Comparison of ENCODE assay signal across 8 cellular contexts in genomic region chr3:9951126-9951525, GRCh38. TPM values are rescaled to one million over a fixed set of nuclear protein-coding genes. Genes with fewer than 3 reads are reported as not detected.
A peak's percentile ranks its signal among the peaks of the same experiment; 100 is the strongest.
DNase-seq lines count a peak whose midpoint lies in the region; ATAC-seq and TF ChIP-seq lines count a peak whose summit lies in the region.

No MANE protein-coding gene starts in this region.

- ATAC-seq in HG02852 (IDR thresholded peaks at IDR 0.05; ENCODE audit: unreplicated experiment) (peak; percentile 41), left ventricle myocardium superior (no peak)

- intact Hi-C loops in activated T-helper 2 cell treated with anti-CD3 and anti-CD28 coated beads, Interferon-gamma antibody, Interleukin-2, Interleukin-4, amounts not matched to agents 10 μg/mL and 5 μg/mL and 100 μg/mL, durations not matched to agents 14 hours and 24 hours and 36 hours (cut with micrococcal nuclease): loop anchor here (5.0 kb wide), 1 partner anchor 109 kb away; the partner anchor contains the start of gene RPUSD3
- intact Hi-C loops in left ventricle myocardium superior (cut with micrococcal nuclease): no loop called here

- peak overlapping the region; percentile 87 for H3K4me3 Mint-ChIP-seq in T-helper 2 cell treated with Interferon-gamma antibody and Interleukin-4, amounts not matched to agents 5 μg/mL and 100 μg/mL, for 36 hours
- peak overlapping the region; percentile 87 for H3K4me3 Mint-ChIP-seq in activated T-helper 2 cell treated with anti-CD3 and anti-CD28 coated beads, Interferon-gamma antibody, Interleukin-2, Interleukin-4, amounts not matched to agents 10 μg/mL and 5 μg/mL and 100 μg/mL, durations not matched to agents 14 hours and 24 hours and 36 hours (ENCODE audit: low read depth)
- peak overlapping the region; percentile 76 for H3K4me3 Mint-ChIP-seq in osteocyte (ENCODE audit: unreplicated experiment)

- H3K4me1 Mint-ChIP-seq in T-helper 2 cell treated with Interferon-gamma antibody and Interleukin-4, amounts not matched to agents 5 μg/mL and 100 μg/mL, for 36 hours (ENCODE audit: low read depth): peaks cover 15% of the 10 kb centered on the region
- H3K4me1 Mint-ChIP-seq in activated T-helper 2 cell treated with anti-CD3 and anti-CD28 coated beads, Interferon-gamma antibody, Interleukin-2, Interleukin-4, amounts not matched to agents 10 μg/mL and 5 μg/mL and 100 μg/mL, durations not matched to agents 14 hours and 24 hours and 36 hours (ENCODE audit: low read depth): peaks cover 14% of the 10 kb centered on the region
- peaks cover 23% of the 10 kb centered on the region for H3K4me1 Mint-ChIP-seq in osteocyte (ENCODE audit: unreplicated experiment)

- peaks cover 2% of the 10 kb centered on the region for H3K36me3 Mint-ChIP-seq in T-helper 2 cell treated with Interferon-gamma antibody and Interleukin-4, amounts not matched to agents 5 μg/mL and 100 μg/mL, for 36 hours (ENCODE audit: low read depth)
- H3K36me3 Mint-ChIP-seq in activated T-helper 2 cell treated with anti-CD3 and anti-CD28 coated beads, Interferon-gamma antibody, Interleukin-2, Interleukin-4, amounts not matched to agents 10 μg/mL and 5 μg/mL and 100 μg/mL, durations not matched to agents 14 hours and 24 hours and 36 hours (ENCODE audit: low read depth): peaks cover 4% of the 10 kb centered on the region
- no peaks in the 10 kb centered on the region for H3K36me3 Mint-ChIP-seq in osteocyte (ENCODE audit: unreplicated experiment)

- no peak overlapping the region for H3K27ac Mint-ChIP-seq in T-helper 2 cell treated with Interferon-gamma antibody and Interleukin-4, amounts not matched to agents 5 μg/mL and 100 μg/mL, for 36 hours
- peak overlapping the region; percentile 68 for H3K27ac Mint-ChIP-seq in activated T-helper 2 cell treated with anti-CD3 and anti-CD28 coated beads, Interferon-gamma antibody, Interleukin-2, Interleukin-4, amounts not matched to agents 10 μg/mL and 5 μg/mL and 100 μg/mL, durations not matched to agents 14 hours and 24 hours and 36 hours
- H3K27ac Mint-ChIP-seq in osteocyte (ENCODE audit: unreplicated experiment): no peak overlapping the region

- no peaks in the 10 kb centered on the region for H3K9me3 Mint-ChIP-seq in T-helper 2 cell treated with Interferon-gamma antibody and Interleukin-4, amounts not matched to agents 5 μg/mL and 100 μg/mL, for 36 hours
- no peaks in the 10 kb centered on the region for H3K9me3 Mint-ChIP-seq in activated T-helper 2 cell treated with anti-CD3 and anti-CD28 coated beads, Interferon-gamma antibody, Interleukin-2, Interleukin-4, amounts not matched to agents 10 μg/mL and 5 μg/mL and 100 μg/mL, durations not matched to agents 14 hours and 24 hours and 36 hours
- no peaks in the 10 kb centered on the region for H3K9me3 Mint-ChIP-seq in osteocyte (ENCODE audit: unreplicated experiment)

- no peaks in the 10 kb centered on the region for H3K27me3 Mint-ChIP-seq in T-helper 2 cell treated with Interferon-gamma antibody and Interleukin-4, amounts not matched to agents 5 μg/mL and 100 μg/mL, for 36 hours (ENCODE audit: low read depth)
- no peaks in the 10 kb centered on the region for H3K27me3 Mint-ChIP-seq in activated T-helper 2 cell treated with anti-CD3 and anti-CD28 coated beads, Interferon-gamma antibody, Interleukin-2, Interleukin-4, amounts not matched to agents 10 μg/mL and 5 μg/mL and 100 μg/mL, durations not matched to agents 14 hours and 24 hours and 36 hours (ENCODE audit: low read depth)
- no peaks in the 10 kb centered on the region for H3K27me3 Mint-ChIP-seq in osteocyte (ENCODE audit: unreplicated experiment)

- TF ChIP-seq CTCF in osteocyte (IDR thresholded peaks at IDR 0.05): no peak

- DNase-seq in T-helper 2 cell treated with Interferon-gamma antibody and Interleukin-4, amounts not matched to agents 5 μg/mL and 100 μg/mL, for 36 hours (ENCODE audit: low spot score): no peak
- DNase-seq in T-helper 2 cell: no peak
- DNase-seq in activated T-helper 2 cell treated with anti-CD3 and anti-CD28 coated beads, Interferon-gamma antibody, Interleukin-2, Interleukin-4, amounts not matched to agents 10 μg/mL and 5 μg/mL and 100 μg/mL, durations not matched to agents 14 hours and 24 hours and 36 hours (ENCODE audit: low spot score): no peak
- no peak for DNase-seq in osteocyte (ENCODE audit: extremely low spot score, unreplicated experiment)
- DNase-seq in effector CD4-positive, alpha-beta T cell: no peak
- DNase-seq in DMS53 treated with DMSO at 0.1 percent for 48 hours (lab: John Stamatoyannopoulos, UW; ENCODE audit: unreplicated experiment): no peak
- no peak for DNase-seq in left ventricle myocardium superior

RNA-seq across cellular contexts. Expression of gene PRRT3, which starts 1.1 kb away (rescaled TPM):
- total RNA-seq in activated T-helper 2 cell treated with anti-CD3 and anti-CD28 coated beads, Interferon-gamma antibody, Interleukin-2, Interleukin-4, amounts not matched to agents 10 μg/mL and 5 μg/mL and 100 μg/mL, durations not matched to agents 14 hours and 24 hours and 36 hours: 10.7 and 11.3 TPM in 2 replicates
- total RNA-seq in osteocyte (6.6 and 7.9 TPM in 2 replicates), left ventricle myocardium superior (0.35 TPM)

RNA-seq across cellular contexts. Expression of gene CRELD1, which starts 17.5 kb away (rescaled TPM):
- 22.9 and 24.0 TPM in 2 replicates for total RNA-seq in activated T-helper 2 cell treated with anti-CD3 and anti-CD28 coated beads, Interferon-gamma antibody, Interleukin-2, Interleukin-4, amounts not matched to agents 10 μg/mL and 5 μg/mL and 100 μg/mL, durations not matched to agents 14 hours and 24 hours and 36 hours
- total RNA-seq in osteocyte: 24.8 and 25.3 TPM in 2 replicates
- total RNA-seq in left ventricle myocardium superior: 62.7 TPM

RNA-seq across cellular contexts. Expression of gene IL17RC, which starts 34.2 kb away (rescaled TPM):
- 0.27 and 0.48 TPM in 2 replicates for total RNA-seq in activated T-helper 2 cell treated with anti-CD3 and anti-CD28 coated beads, Interferon-gamma antibody, Interleukin-2, Interleukin-4, amounts not matched to agents 10 μg/mL and 5 μg/mL and 100 μg/mL, durations not matched to agents 14 hours and 24 hours and 36 hours
- total RNA-seq in osteocyte: 36.5 and 36.6 TPM in 2 replicates
- 36.0 TPM for total RNA-seq in left ventricle myocardium superior

RNA-seq across cellular contexts. Expression of gene EMC3, which starts 35.5 kb away (rescaled TPM):
- 35.9 and 43.5 TPM in 2 replicates for total RNA-seq in activated T-helper 2 cell treated with anti-CD3 and anti-CD28 coated beads, Interferon-gamma antibody, Interleukin-2, Interleukin-4, amounts not matched to agents 10 μg/mL and 5 μg/mL and 100 μg/mL, durations not matched to agents 14 hours and 24 hours and 36 hours
- total RNA-seq in osteocyte (67.1 and 67.7 TPM in 2 replicates), left ventricle myocardium superior (78.1 TPM)

RNA-seq across cellular contexts. Expression of gene IL17RE, which starts 48.5 kb away (rescaled TPM):
- 0.78 and 1.0 TPM in 2 replicates for total RNA-seq in activated T-helper 2 cell treated with anti-CD3 and anti-CD28 coated beads, Interferon-gamma antibody, Interleukin-2, Interleukin-4, amounts not matched to agents 10 μg/mL and 5 μg/mL and 100 μg/mL, durations not matched to agents 14 hours and 24 hours and 36 hours
- total RNA-seq in osteocyte (0.89 and 1.4 TPM in 2 replicates), left ventricle myocardium superior (0.45 TPM)

Comparison
In these comparisons a context has a peak if more than half of its experiments do, and no peak if none do; other contexts are left out.
1. RNA of gene IL17RC, which starts 34.2 kb away (total RNA-seq): 36.5 to 36.6 TPM in osteocyte and 36.0 TPM in left ventricle myocardium superior (single experiment); 0.27 to 0.48 TPM in activated T-helper 2 cell treated with anti-CD3 and anti-CD28 coated beads, Interferon-gamma antibody, Interleukin-2, Interleukin-4, amounts not matched to agents 10 μg/mL and 5 μg/mL and 100 μg/mL, durations not matched to agents 14 hours and 24 hours and 36 hours; every median in the first group is over 10 times any median in the second.
2. Peak in every context shown above with its lines, with median percentiles within 50 percentile points of each other: H3K4me3 Mint-ChIP-seq.